In genomic region chr14:51776102-51776894, GRCh38 we compare ENCODE assay signal across 8 cellular contexts.
DNase-seq lines count a peak whose midpoint lies in the region; ATAC-seq and TF ChIP-seq lines count a peak whose summit lies in the region.

No MANE protein-coding gene starts in this region.

- H3K4me1 Mint-ChIP-seq in activated naive CD8-positive, alpha-beta T cell treated with anti-CD3 and anti-CD28 coated beads, Interleukin-2, amount 10 ng/mL, durations not matched to agents 7 days and 5 days = peaks cover 9% of the 10 kb centered on the region

- peaks cover 14% of the 10 kb centered on the region for H3K4me1 ChIP-seq in DND-41 (ENCODE audit: insufficient read depth, low read length)
- peaks cover 3% of the 10 kb centered on the region for H3K4me1 ChIP-seq in NT2/D1 (ENCODE audit: insufficient read depth, insufficient read length)
- no peaks in the 10 kb centered on the region for H3K4me1 ChIP-seq in cardiac muscle cell (ENCODE audit: low read depth)

- TF ChIP-seq CTCF in DND-41 (IDR thresholded peaks at IDR 0.05; ENCODE audit: borderline replicate concordance, extremely low read depth, low read length, poor library complexity, severe bottlenecking) = peak; percentile 85
- TF ChIP-seq CTCF in cardiac muscle cell (IDR thresholded peaks at IDR 0.05; ENCODE audit: low read depth, low read length) = peak; percentile 77

- no peaks in the 10 kb centered on the region for H4K20me1 ChIP-seq in DND-41 (ENCODE audit: insufficient read depth, low read length)

- POLR2A ChIA-PET in activated naive CD8-positive, alpha-beta T cell treated with anti-CD3 and anti-CD28 coated beads, Interleukin-2, amount 10 ng/mL, durations not matched to agents 7 days and 5 days (lab: Charles Lee) = no interaction called here

- intact Hi-C loops in posterior cingulate gyrus (cut with DNase I) = loop anchor here (5.0 kb wide), 2 partner anchors 119 to 824 kb away; no protein-coding TSS in a partner anchor

- H3K27ac ChIP-seq in DND-41 (ENCODE audit: low read length) (no peak overlapping the region; the same call in 1 of the 2 replicates), cardiac muscle cell (no peak overlapping the region)

- no peak overlapping the region for H3K27ac Mint-ChIP-seq in activated naive CD8-positive, alpha-beta T cell treated with anti-CD3 and anti-CD28 coated beads, Interleukin-2, amount 10 ng/mL, durations not matched to agents 7 days and 5 days

- peak; percentile 80 for ATAC-seq in DND-41 (ENCODE audit: insufficient read depth, low read depth)
- peak; percentile 48 for ATAC-seq in HG02885 (IDR thresholded peaks at IDR 0.05; ENCODE audit: poor library complexity, unreplicated experiment)
- peak; percentile 21 for ATAC-seq in activated naive CD8-positive, alpha-beta T cell treated with anti-CD3 and anti-CD28 coated beads, Interleukin-2, amount 10 ng/mL, durations not matched to agents 7 days and 5 days (ENCODE audit: low read depth)
- no peak for ATAC-seq in GM18873 (IDR thresholded peaks at IDR 0.05; ENCODE audit: low FRiP score, unreplicated experiment)

- no peak overlapping the region for H3K4me3 Mint-ChIP-seq in activated naive CD8-positive, alpha-beta T cell treated with anti-CD3 and anti-CD28 coated beads, Interleukin-2, amount 10 ng/mL, durations not matched to agents 7 days and 5 days

- no peaks in the 10 kb centered on the region for H3K9me3 ChIP-seq in DND-41 (ENCODE audit: insufficient read depth, low read length, severe bottlenecking)
- no peaks in the 10 kb centered on the region for H3K9me3 ChIP-seq in NT2/D1 (ENCODE audit: insufficient read depth, low read length)
- no peaks in the 10 kb centered on the region for H3K9me3 ChIP-seq in cardiac muscle cell (ENCODE audit: low read depth)

- no peak overlapping the region; the same call in 1 of the 2 replicates for H2AFZ ChIP-seq in DND-41 (ENCODE audit: low read depth, low read length)

- H3K27me3 ChIP-seq in DND-41 (ENCODE audit: insufficient read depth, low read length, poor library complexity) (no peaks in the 10 kb centered on the region), NT2/D1 (ENCODE audit: insufficient read depth, insufficient read length) (peaks cover 7% of the 10 kb centered on the region), cardiac muscle cell (no peaks in the 10 kb centered on the region)

- H3K4me2 ChIP-seq in DND-41 (ENCODE audit: insufficient read depth, low read length) = no peak overlapping the region

- H3K36me3 Mint-ChIP-seq in activated naive CD8-positive, alpha-beta T cell treated with anti-CD3 and anti-CD28 coated beads, Interleukin-2, amount 10 ng/mL, durations not matched to agents 7 days and 5 days = no peaks in the 10 kb centered on the region

- peak; percentile 63 for DNase-seq in DND-41
- DNase-seq in NT2/D1 (ENCODE audit: low read depth, low spot score) = peak; percentile 57
- DNase-seq in activated naive CD8-positive, alpha-beta T cell treated with anti-CD3 and anti-CD28 coated beads, Interleukin-2, amount 10 ng/mL, durations not matched to agents 7 days and 5 days = peak; percentile 39
- DNase-seq in cardiac muscle cell (ENCODE audit: low read depth in 1 of 2, low spot score in 1 of 2) = peak; percentile 72 to 86
- peak in 8 of 10 donors; percentile 39 to 87 (median 65) for DNase-seq in posterior cingulate gyrus
- DNase-seq in mucosa of gallbladder (ENCODE audit: low spot score) = no peak

- H3K9me3 Mint-ChIP-seq in activated naive CD8-positive, alpha-beta T cell treated with anti-CD3 and anti-CD28 coated beads, Interleukin-2, amount 10 ng/mL, durations not matched to agents 7 days and 5 days = no peaks in the 10 kb centered on the region

- no peaks in the 10 kb centered on the region for H3K79me2 ChIP-seq in DND-41 (ENCODE audit: insufficient read depth, low read length)

- H3K36me3 ChIP-seq in DND-41 (ENCODE audit: insufficient read depth, low read length) (no peaks in the 10 kb centered on the region), NT2/D1 (ENCODE audit: insufficient read depth, insufficient read length, low read length) (no peaks in the 10 kb centered on the region), cardiac muscle cell (no peaks in the 10 kb centered on the region)

- H3K4me3 ChIP-seq in DND-41 (ENCODE audit: low read depth in 1 of 2, low read length in 2 of 2) (no peak overlapping the region), NT2/D1 (ENCODE audit: insufficient read length, low read depth) (no peak overlapping the region), cardiac muscle cell (no peak overlapping the region)

- peaks cover 3% of the 10 kb centered on the region for H3K27me3 Mint-ChIP-seq in activated naive CD8-positive, alpha-beta T cell treated with anti-CD3 and anti-CD28 coated beads, Interleukin-2, amount 10 ng/mL, durations not matched to agents 7 days and 5 days

- no peak overlapping the region for H3K9ac ChIP-seq in DND-41 (ENCODE audit: low read depth, low read length)
- peak overlapping the region; percentile 36 for H3K9ac ChIP-seq in NT2/D1 (ENCODE audit: insufficient read length, low read depth)
